Comparison of ENCODE assay signal across 8 cellular contexts in the genomic region with DNA sequence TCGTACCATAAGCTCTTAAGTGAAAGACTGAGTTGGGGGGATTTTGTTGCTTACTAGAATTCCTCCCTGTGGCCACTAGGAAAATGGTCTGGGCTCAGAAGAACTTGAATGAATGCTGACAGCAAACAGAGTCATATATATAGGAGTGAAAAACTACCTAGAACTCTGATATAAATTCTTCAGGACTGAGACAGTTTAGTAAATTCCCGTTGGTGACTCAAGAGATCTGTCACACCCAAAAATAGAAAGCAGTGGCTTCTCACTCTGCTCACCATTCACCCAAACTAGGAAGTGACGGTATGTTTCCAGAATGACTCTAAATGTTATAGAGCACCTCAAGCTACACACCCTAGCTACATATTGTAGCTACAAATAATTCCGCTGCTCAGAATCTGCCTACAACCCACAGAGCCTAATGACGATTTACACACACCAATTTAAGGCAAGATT.
A peak's percentile ranks its signal among the peaks of the same experiment; 100 is the strongest.
DNase-seq lines count a peak whose midpoint lies in the region; ATAC-seq, FAIRE-seq and TF ChIP-seq lines count a peak whose summit lies in the region.

No MANE protein-coding gene starts in this region.

- POLR2A ChIA-PET in activated naive CD8-positive, alpha-beta T cell treated with anti-CD3 and anti-CD28 coated beads, Interleukin-2, amount 10 ng/mL, durations not matched to agents 7 days and 5 days (lab: Charles Lee): interaction anchor here (2.3 kb wide), 1 partner anchor 39 kb away, joined by 7 read pairs; no protein-coding TSS in a partner anchor

- peak overlapping the region; percentile 52 for H3K4me3 Mint-ChIP-seq in activated naive CD8-positive, alpha-beta T cell treated with anti-CD3 and anti-CD28 coated beads, Interleukin-2, amount 10 ng/mL, durations not matched to agents 7 days and 5 days
- H3K4me3 Mint-ChIP-seq in natural killer cell: peak overlapping the region; percentile 82

- H3K36me3 Mint-ChIP-seq in activated naive CD8-positive, alpha-beta T cell treated with anti-CD3 and anti-CD28 coated beads, Interleukin-2, amount 10 ng/mL, durations not matched to agents 7 days and 5 days: no peaks in the 10 kb centered on the region
- H3K36me3 Mint-ChIP-seq in natural killer cell: no peaks in the 10 kb centered on the region

- 62 to 64% methylated on average over 5 of the region's 5 CpGs for WGBS in lower leg skin, 2 donors

- DNase-seq in GM12891 (ENCODE audit: insufficient read length, low spot score) (no peak), HK-2 (ENCODE audit: unreplicated experiment) (peak; percentile 14), natural killer cell (no peak), NCI-H187 (lab: John Stamatoyannopoulos, UW) (no peak), lower leg skin (ENCODE audit: low spot score in 2 of 2) (no peak), DMS53 (lab: John Stamatoyannopoulos, UW) (no peak)
- no peak for DNase-seq in activated naive CD8-positive, alpha-beta T cell treated with anti-CD3 and anti-CD28 coated beads, Interleukin-2, amount 10 ng/mL, durations not matched to agents 7 days and 5 days

- FAIRE-seq in GM12891 (lab: Jason Lieb, UNC): peak; percentile 67

- peak; percentile 92 for ATAC-seq in GM21515 (IDR thresholded peaks at IDR 0.05; ENCODE audit: unreplicated experiment)
- peak; percentile 87 for ATAC-seq in activated naive CD8-positive, alpha-beta T cell treated with anti-CD3 and anti-CD28 coated beads, Interleukin-2, amount 10 ng/mL, durations not matched to agents 7 days and 5 days (ENCODE audit: low read depth)
- peak; percentile 89 to 96 (median 93) for ATAC-seq in natural killer cell

- H3K4me1 Mint-ChIP-seq in activated naive CD8-positive, alpha-beta T cell treated with anti-CD3 and anti-CD28 coated beads, Interleukin-2, amount 10 ng/mL, durations not matched to agents 7 days and 5 days: peaks cover 13% of the 10 kb centered on the region
- peaks cover 18% of the 10 kb centered on the region in 2 donors for H3K4me1 Mint-ChIP-seq in natural killer cell

- peaks cover 7% of the 10 kb centered on the region for H3K27me3 Mint-ChIP-seq in activated naive CD8-positive, alpha-beta T cell treated with anti-CD3 and anti-CD28 coated beads, Interleukin-2, amount 10 ng/mL, durations not matched to agents 7 days and 5 days
- no peaks in the 10 kb centered on the region for H3K27me3 Mint-ChIP-seq in natural killer cell (ENCODE audit: low read depth in 2 of 2)

- TF ChIP-seq CTCF in natural killer cell (IDR thresholded peaks at IDR 0.05) (no peak), lower leg skin (IDR thresholded peaks at IDR 0.05) (no peak)

- no peaks in the 10 kb centered on the region for H3K9me3 Mint-ChIP-seq in activated naive CD8-positive, alpha-beta T cell treated with anti-CD3 and anti-CD28 coated beads, Interleukin-2, amount 10 ng/mL, durations not matched to agents 7 days and 5 days
- no peaks in the 10 kb centered on the region for H3K9me3 Mint-ChIP-seq in natural killer cell

- intact Hi-C loops in natural killer cell (cut with micrococcal nuclease): loop anchor here (5.0 kb wide), 2 partner anchors 117 to 172 kb away; partner anchors contain the start of genes COMMD6 and TBC1D4
- intact Hi-C loops in lower leg skin (cut with DNase I; ENCODE audit: low total_unique reads): no loop called here

- no peak overlapping the region for H3K4me3 ChIP-seq in lower leg skin (ENCODE audit: low read depth, poor library complexity, severe bottlenecking)

- H3K27ac Mint-ChIP-seq in activated naive CD8-positive, alpha-beta T cell treated with anti-CD3 and anti-CD28 coated beads, Interleukin-2, amount 10 ng/mL, durations not matched to agents 7 days and 5 days: peak overlapping the region; percentile 83
- H3K27ac Mint-ChIP-seq in natural killer cell: peak overlapping the region; percentile 80 to 91

- no peak for TF ChIP-seq POLR2A in GM12891 (IDR thresholded peaks at IDR 0.05; ENCODE audit: low read depth, low read length)
- TF ChIP-seq POLR2A in lower leg skin (IDR thresholded peaks at IDR 0.05): no peak

TF ChIP-seq in GM12891, 5 proteins besides CTCF, POLR2A, EP300 and RAD21:
- TF ChIP-seq TAF1 (IDR thresholded peaks at IDR 0.05; ENCODE audit: low read depth, low read length) (0 out of 2 replicates have a peak, but pooled peaks have one; percentile 35), POLR2AphosphoS5 (IDR thresholded peaks at IDR 0.05; ENCODE audit: low read depth, low read length) (no peak), POU2F2 (IDR thresholded peaks at IDR 0.05; ENCODE audit: low read depth, low read length) (no peak), SPI1 (IDR thresholded peaks at IDR 0.05; ENCODE audit: low read depth, low read length) (peak; percentile 64)
TF ChIP-seq in GM12891: peak in this region for 2.
